ENCODE assay signal across 9 cellular contexts in the genomic region with DNA sequence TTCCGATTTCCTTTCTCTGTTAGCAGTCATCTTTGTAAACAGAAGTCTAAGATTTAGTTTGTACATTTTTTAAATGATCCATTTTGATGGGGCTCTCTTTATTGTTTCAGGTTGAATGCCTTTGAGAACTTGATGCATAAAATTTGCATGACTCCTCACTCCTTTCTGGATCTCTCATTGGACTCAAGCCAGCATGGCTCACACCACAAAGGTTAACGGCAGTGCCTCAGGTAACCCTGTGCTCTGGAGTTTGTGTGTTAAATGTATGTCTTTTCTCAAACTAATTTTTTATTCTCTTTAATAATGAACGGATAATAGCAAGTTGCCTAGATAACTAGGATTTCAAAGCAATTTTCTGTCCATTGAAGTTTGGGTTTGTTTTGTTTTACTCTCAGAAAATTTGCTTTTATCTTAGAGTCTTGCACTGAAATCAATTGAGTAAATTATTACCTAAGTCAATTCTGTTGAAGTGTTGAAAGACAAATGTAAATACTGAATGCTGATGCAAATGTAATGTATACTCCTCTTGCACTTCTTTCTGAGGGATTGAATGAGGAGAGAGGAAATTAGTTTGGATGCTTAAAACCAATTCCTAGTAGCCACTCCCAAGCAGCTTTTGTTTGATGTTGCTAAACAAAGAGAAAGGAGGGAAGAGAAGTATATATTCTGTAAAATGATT.
DNase-seq lines count a peak whose midpoint lies in the region; ATAC-seq and TF ChIP-seq lines count a peak whose summit lies in the region.
"Had no signal": no experiment of that assay in that cellular context is flagged by ENCODE, and none has a peak within 500 bp of the region (broad histone marks: within the 10 kb centered on the region; RNA-seq: fewer than 3 reads in every experiment).

No MANE protein-coding gene starts in this region.

- H3K9me3 Mint-ChIP-seq in stimulated activated naive CD8-positive, alpha-beta T cell treated with anti-CD3 and anti-CD28 coated beads, Interleukin-15, amount 100 ng/mL, for 72 hours = no peaks in the 10 kb centered on the region
- no peaks in the 10 kb centered on the region for H3K9me3 Mint-ChIP-seq in osteocyte (ENCODE audit: unreplicated experiment)

- ATAC-seq in RWPE2 (ENCODE audit: low read depth) = peak; percentile 72
- no peak for ATAC-seq in right cardiac atrium
- ATAC-seq in stimulated activated naive CD8-positive, alpha-beta T cell treated with anti-CD3 and anti-CD28 coated beads, Interleukin-15, amount 100 ng/mL, for 72 hours = no peak
- no peak for ATAC-seq in HG03097 (IDR thresholded peaks at IDR 0.05; ENCODE audit: low FRiP score, unreplicated experiment)
- ATAC-seq in HG03354 (IDR thresholded peaks at IDR 0.05; ENCODE audit: poor library complexity, severe bottlenecking, unreplicated experiment) = no peak

- DNase-seq in NCI-H345 (lab: John Stamatoyannopoulos, UW) (peak; percentile 10), NCI-H345 treated with DMSO at 0.1 percent for 48 hours (lab: John Stamatoyannopoulos, UW; ENCODE audit: unreplicated experiment) (no peak), RWPE2 (ENCODE audit: low spot score) (no peak), right cardiac atrium (no peak), osteocyte (ENCODE audit: extremely low spot score, unreplicated experiment) (no peak)
- DNase-seq in stimulated activated naive CD8-positive, alpha-beta T cell treated with anti-CD3 and anti-CD28 coated beads, Interleukin-15, amount 100 ng/mL, for 72 hours = no peak
- DNase-seq: SHP77 treated with DMSO at 0.1 percent for 48 hours had no signal

- TF ChIP-seq CTCF in RWPE2 (IDR thresholded peaks at IDR 0.05; ENCODE audit: poor library complexity, severe bottlenecking) = no peak
- TF ChIP-seq CTCF in osteocyte (IDR thresholded peaks at IDR 0.05) = no peak

- peaks cover 54% of the 10 kb centered on the region for H3K4me1 ChIP-seq in RWPE2 (ENCODE audit: insufficient read depth, poor library complexity, severe bottlenecking)
- peaks cover 4% of the 10 kb centered on the region for H3K4me1 ChIP-seq in right cardiac atrium (ENCODE audit: control insufficient read depth, insufficient read depth, low read length)

- peaks cover 38% of the 10 kb centered on the region for H3K4me1 Mint-ChIP-seq in stimulated activated naive CD8-positive, alpha-beta T cell treated with anti-CD3 and anti-CD28 coated beads, Interleukin-15, amount 100 ng/mL, for 72 hours
- peaks cover 10% of the 10 kb centered on the region for H3K4me1 Mint-ChIP-seq in osteocyte (ENCODE audit: unreplicated experiment)

- WGBS in right cardiac atrium = 87% methylated on average over 3 of the region's 3 CpGs

- intact Hi-C loops in right cardiac atrium (cut with DNase I) = no loop called here

- H3K9me3 ChIP-seq in RWPE2 (ENCODE audit: severe bottlenecking) = no peaks in the 10 kb centered on the region
- no peaks in the 10 kb centered on the region for H3K9me3 ChIP-seq in right cardiac atrium (ENCODE audit: control insufficient read depth, low read length)

- H3K36me3 Mint-ChIP-seq in osteocyte (ENCODE audit: unreplicated experiment) = no peaks in the 10 kb centered on the region

- peak overlapping the region; percentile 70 to 81 for H3K4me3 Mint-ChIP-seq in stimulated activated naive CD8-positive, alpha-beta T cell treated with anti-CD3 and anti-CD28 coated beads, Interleukin-15, amount 100 ng/mL, for 72 hours
- no peak overlapping the region for H3K4me3 Mint-ChIP-seq in osteocyte (ENCODE audit: unreplicated experiment)

- H3K36me3 ChIP-seq in RWPE2 (ENCODE audit: low read depth) = no peaks in the 10 kb centered on the region

- peak overlapping the region; percentile 84 for H3K27ac ChIP-seq in RWPE2 (ENCODE audit: poor library complexity, severe bottlenecking)
- no peak overlapping the region for H3K27ac ChIP-seq in right cardiac atrium (ENCODE audit: low read length)

- H3K4me3 ChIP-seq in RWPE2 (ENCODE audit: severe bottlenecking) (peak overlapping the region; percentile 13), right cardiac atrium (ENCODE audit: low read length) (peak overlapping the region; percentile 24)

- peak overlapping the region in 1 of 2 donors; percentile 71 for H3K27ac Mint-ChIP-seq in stimulated activated naive CD8-positive, alpha-beta T cell treated with anti-CD3 and anti-CD28 coated beads, Interleukin-15, amount 100 ng/mL, for 72 hours
- no peak overlapping the region for H3K27ac Mint-ChIP-seq in osteocyte (ENCODE audit: unreplicated experiment)

- H3K27me3 Mint-ChIP-seq in stimulated activated naive CD8-positive, alpha-beta T cell treated with anti-CD3 and anti-CD28 coated beads, Interleukin-15, amount 100 ng/mL, for 72 hours = no peaks in the 10 kb centered on the region
- no peaks in the 10 kb centered on the region for H3K27me3 Mint-ChIP-seq in osteocyte (ENCODE audit: unreplicated experiment)

- no peaks in the 10 kb centered on the region for H3K27me3 ChIP-seq in RWPE2 (ENCODE audit: insufficient read depth, poor library complexity, severe bottlenecking)
- no peaks in the 10 kb centered on the region for H3K27me3 ChIP-seq in right cardiac atrium (ENCODE audit: control insufficient read depth, insufficient read depth)
